Comparison of ENCODE assay signal across 8 cellular contexts in genomic region chr13:110915057-110915873, GRCh38. TPM values are rescaled to one million over a fixed set of nuclear protein-coding genes. Genes with fewer than 3 reads are reported as not detected.
DNase-seq lines count a peak whose midpoint lies in the region; ATAC-seq and TF ChIP-seq lines count a peak whose summit lies in the region.

Gene ANKRD10, minus strand, starts transcription at chr13:110915069. Its CDS starts 135 bp downstream, at chr13:110914934.

- H3K27ac ChIP-seq in OCI-LY1 (ENCODE audit: low read depth, low read length, poor library complexity, severe bottlenecking), result peak within 1 kb of the TSS; percentile 84

- peak within 1 kb of the TSS; percentile 94 for H3K4me3 Mint-ChIP-seq in endothelial cell (ENCODE audit: unreplicated experiment)

- peak within 1 kb of the TSS; percentile 88 for H3K27ac Mint-ChIP-seq in endothelial cell (ENCODE audit: unreplicated experiment)

- peak within 1 kb of the TSS; percentile 96 for H3K4me3 ChIP-seq in OCI-LY1 (ENCODE audit: low read depth, low read length, poor library complexity, severe bottlenecking)

- no peaks in the 10 kb centered on the region for H3K27me3 Mint-ChIP-seq in endothelial cell (ENCODE audit: unreplicated experiment)

- no peaks in the 10 kb centered on the region for H3K9me2 ChIP-seq in OCI-LY1 (ENCODE audit: low read depth, low read length)

- H3K9ac ChIP-seq in OCI-LY1 (ENCODE audit: low read length), result peak within 1 kb of the TSS; percentile 98

- peak; percentile 97 for DNase-seq in DMS 273 (lab: John Stamatoyannopoulos, UW; ENCODE audit: unreplicated experiment)
- DNase-seq in HuH-7 (ENCODE audit: low spot score), result peak; percentile 94
- peak; percentile 93 for DNase-seq in activated CD8-positive, alpha-beta memory T cell treated with anti-CD3 and anti-CD28 coated beads, Interleukin-2, amount 50 U/mL, for 4 hours
- peak; percentile 100 for DNase-seq in endothelial cell (ENCODE audit: low spot score)
- peak; percentile 98 for DNase-seq in midbrain (lab: John Stamatoyannopoulos, UW)
- DNase-seq in stimulated activated CD8-positive, alpha-beta memory T cell treated with anti-CD3 and anti-CD28 coated beads, Interleukin-2, amount 100 ng/mL, for 1 hour (ENCODE audit: low read depth in 2 of 2), result peak; percentile 85 to 87

- no peaks in the 10 kb centered on the region for H3K27me3 ChIP-seq in OCI-LY1 (ENCODE audit: insufficient read depth, low read length)

- peaks cover 36% of the 10 kb centered on the region for H3K79me2 ChIP-seq in OCI-LY1 (ENCODE audit: insufficient read depth, low read length)

- peak; percentile 91 for TF ChIP-seq CTCF in OCI-LY1 (IDR thresholded peaks at IDR 0.05; ENCODE audit: low read length)
- TF ChIP-seq CTCF in endothelial cell (IDR thresholded peaks at IDR 0.05; ENCODE audit: unreplicated experiment), result peak; percentile 82

- peaks cover 17% of the 10 kb centered on the region for H3K36me3 ChIP-seq in OCI-LY1 (ENCODE audit: insufficient read depth, low read length)

- peaks cover 27% of the 10 kb centered on the region for H3K4me1 ChIP-seq in OCI-LY1 (ENCODE audit: insufficient read depth, low read length, severe bottlenecking)

- peak; percentile 75 for ATAC-seq in GM21515 (IDR thresholded peaks at IDR 0.05; ENCODE audit: unreplicated experiment)

- H3K4me2 ChIP-seq in OCI-LY1 (ENCODE audit: low read length), result peak within 1 kb of the TSS; percentile 78

- peaks cover 24% of the 10 kb centered on the region for H3K4me1 Mint-ChIP-seq in endothelial cell (ENCODE audit: unreplicated experiment)

- no peaks in the 10 kb centered on the region for H3K9me3 ChIP-seq in OCI-LY1 (ENCODE audit: low read length)

- H3K36me3 Mint-ChIP-seq in endothelial cell (ENCODE audit: low read depth, unreplicated experiment), result peaks cover 8% of the 10 kb centered on the region

- peak within 1 kb of the TSS; percentile 42 for H2AFZ ChIP-seq in OCI-LY1 (ENCODE audit: low read length)

- H3K9me3 Mint-ChIP-seq in endothelial cell (ENCODE audit: unreplicated experiment), result no peaks in the 10 kb centered on the region

- no peaks in the 10 kb centered on the region for H3F3A ChIP-seq in OCI-LY1 (ENCODE audit: insufficient read depth, low read length)

- H4K20me1 ChIP-seq in OCI-LY1 (ENCODE audit: insufficient read depth, low read length), result no peaks in the 10 kb centered on the region

RNA-seq across cellular contexts. Expression of gene ANKRD10, which starts in this region (rescaled TPM):
- total RNA-seq in endothelial cell (ENCODE audit: unreplicated experiment), result 160 TPM

Comparison
In these comparisons a context has a peak if more than half of its experiments do, and no peak if none do; other contexts are left out.
1. Peak in every context shown above with its lines: DNase-seq, ATAC-seq, H3K4me3 ChIP-seq and H3K27ac ChIP-seq.